Comparison of ENCODE assay signal across 1 cellular context in genomic region chr10:5477948-5478693, GRCh38.
TF ChIP-seq lines count a peak whose summit lies in the region.

No MANE protein-coding gene starts in this region.

TF ChIP-seq in H1, 55 proteins besides CTCF, POLR2A, EP300 and RAD21:
- no peak for TF ChIP-seq NANOG (IDR thresholded peaks at IDR 0.05; ENCODE audit: insufficient read depth, low read depth, low read length, poor library complexity, severe bottlenecking)
- TF ChIP-seq ATF2 (IDR thresholded peaks at IDR 0.05; ENCODE audit: low read length): no peak
- TF ChIP-seq RFX5 (IDR thresholded peaks at IDR 0.05; ENCODE audit: borderline replicate concordance, low read depth, low read length): no peak
- no peak for TF ChIP-seq KDM5A (IDR thresholded peaks at IDR 0.05; ENCODE audit: low read length)
- no peak for TF ChIP-seq SIRT6 (IDR thresholded peaks at IDR 0.05; ENCODE audit: low read length)
- no peak for TF ChIP-seq JUND (IDR thresholded peaks at IDR 0.05; ENCODE audit: low read length)
- TF ChIP-seq RXRA (IDR thresholded peaks at IDR 0.05; ENCODE audit: insufficient read depth, low read depth, low read length): no peak
- TF ChIP-seq SIX5 (IDR thresholded peaks at IDR 0.05; ENCODE audit: low read depth, low read length): no peak
- TF ChIP-seq EZH2 (IDR thresholded peaks at IDR 0.05; ENCODE audit: low read depth, low read length, severe bottlenecking): no peak
